Comparison of ENCODE assay signal across 15 cellular contexts in genomic region chr14:73961192-73961591, GRCh38. TPM values are rescaled to one million over a fixed set of nuclear protein-coding genes. Genes with fewer than 3 reads are reported as not detected.
A peak's percentile ranks its signal among the peaks of the same experiment; 100 is the strongest.
DNase-seq lines count a peak whose midpoint lies in the region; ATAC-seq, FAIRE-seq and TF ChIP-seq lines count a peak whose summit lies in the region.
"Had no signal": no experiment of that assay in that cellular context is flagged by ENCODE, and none has a peak within 500 bp of the region (broad histone marks: within the 10 kb centered on the region; RNA-seq: fewer than 3 reads in every experiment).

No MANE protein-coding gene starts in this region.

- H3K9me3 ChIP-seq in right lobe of liver = no peaks in the 10 kb centered on the region
- H3K9me3 ChIP-seq: BLaER1 had no signal

- H3K27ac ChIP-seq in right lobe of liver = no peak overlapping the region
- H3K27ac ChIP-seq: BLaER1 had no signal

- FAIRE-seq in HTR-8/SVneo (lab: Jason Lieb, UNC) (peak; percentile 74), urothelium cell line (lab: Jason Lieb, UNC) (peak; percentile 46)
- FAIRE-seq: GM12878, H1 had no signal

- H3K4me1 ChIP-seq in right lobe of liver = peaks cover 0 to 6% (median 0%) of the 10 kb centered on the region in 4 donors
- H3K4me1 ChIP-seq: BLaER1 had no signal

- H3K4me3 ChIP-seq in right lobe of liver = no peak overlapping the region
- H3K4me3 ChIP-seq: BLaER1, GM12878 had no signal

- no peak for TF ChIP-seq POLR2A in right lobe of liver (IDR thresholded peaks at IDR 0.05)

- no peaks in the 10 kb centered on the region for H3K27me3 ChIP-seq in right lobe of liver
- H3K27me3 ChIP-seq: BLaER1 had no signal

- ATAC-seq in left colon (peak; percentile 58), right lobe of liver (peak; percentile 20 to 43 (median 36)), GM21576 (IDR thresholded peaks at IDR 0.05; ENCODE audit: unreplicated experiment) (no peak)
- ATAC-seq: GM12878 had no signal

- no CpG with 5 or more reads among the region's 12 CpGs for WGBS in right lobe of liver (ENCODE audit: insufficient coverage, low coverage, low lambda C conversion rate, missing lambda C conversion rate)

- intact Hi-C loops in left colon (cut with DNase I, micrococcal nuclease) = no loop called here
- intact Hi-C loops in right lobe of liver (cut with DNase I) = no loop called here

- TF ChIP-seq CTCF in right lobe of liver (IDR thresholded peaks at IDR 0.05) = no peak

- no peak for DNase-seq in HTR-8/SVneo (ENCODE audit: insufficient read length, low spot score)
- no peak for DNase-seq in left colon
- DNase-seq in right lobe of liver = no peak
- DNase-seq in urothelium cell line (ENCODE audit: low spot score) = no peak
- no peak for DNase-seq in stimulated activated CD4-positive, alpha-beta T cell treated with anti-CD3 and anti-CD28 coated beads, Interleukin-1b, Interleukin-23, amount 100 ng/mL, for 48 hours
- DNase-seq in medulla oblongata (ENCODE audit: extremely low spot score) = no peak
- DNase-seq: 8988T; Calu3; CD4-positive, alpha-beta memory T cell; DMS79 treated with DMSO at 0.1 percent for 48 hours; H9 had no signal

- peaks cover 5 to 80% (median 37%) of the 10 kb centered on the region in 4 donors for H3K36me3 ChIP-seq in right lobe of liver

RNA-seq across cellular contexts. Expression of gene COQ6, which starts 11.1 kb away (rescaled TPM):
- total RNA-seq in left colon (10 to 100 TPM; 18.5 to 21.5 TPM), right lobe of liver (10 to 100 TPM; 11.6 to 60.9 (median 16.8) TPM)

RNA-seq across cellular contexts. Expression of gene FAM161B, which starts 11.3 kb away (rescaled TPM):
- total RNA-seq in left colon (1 to 10 TPM; 4.6 to 5.9 TPM), right lobe of liver (1 to 10 TPM; 1.3 to 2.3 (median 1.5) TPM)

RNA-seq across cellular contexts. Expression of gene ENTPD5, which starts 57.9 kb away (rescaled TPM):
- total RNA-seq in left colon (100 to 1,000 TPM; 201 to 203 TPM), right lobe of liver (100 to 1,000 TPM in 4 of 6 experiments, 10 to 100 TPM in 2; 96.6 to 334 (median 150) TPM)

RNA-seq across cellular contexts. Expression of gene BBOF1, which starts 58.0 kb away (rescaled TPM):
- total RNA-seq in left colon = 1 to 10 TPM; 3.1 to 4.5 TPM
- 1 to 10 TPM in 5 of 6 experiments, under 1 TPM in 1; 0.81 to 3.3 (median 1.3) TPM for total RNA-seq in right lobe of liver
